23 cellular contexts compared by ENCODE assay signal in genomic region chr6:106829451-106829850, GRCh38.
"Had no signal": no experiment of that assay in that cellular context is flagged by ENCODE, and none has a peak within 500 bp of the region (broad histone marks: within the 10 kb centered on the region; RNA-seq: fewer than 3 reads in every experiment).

No MANE protein-coding gene starts in this region.

- H3K27me3 ChIP-seq: suprapubic skin, thyroid gland, upper lobe of left lung, uterus had no signal

- H3K4me2 ChIP-seq: smooth muscle cell had no signal

- FAIRE-seq: frontal cortex had no signal

- H3K4me3 ChIP-seq: coronary artery, dorsolateral prefrontal cortex, heart left ventricle, mucosa of descending colon, smooth muscle cell, suprapubic skin, thyroid gland, upper lobe of left lung, uterus had no signal

- DNase-seq: dorsolateral prefrontal cortex; effector CD8-positive, alpha-beta T cell; heart left ventricle; hippocampal formation; kidney glomerular epithelial cell; mammary epithelial cell; mucosa of descending colon; natural killer cell; posterior cingulate gyrus; right cardiac atrium; stimulated activated CD4-positive, alpha-beta T cell treated with anti-CD3 and anti-CD28 coated beads, Interleukin-2, amount 100 ng/mL, for 48 hours; stimulated activated CD8-positive, alpha-beta memory T cell treated with anti-CD3 and anti-CD28 coated beads, Interleukin-4, amount 100 ng/mL, for 48 hours; stimulated activated naive CD8-positive, alpha-beta T cell treated with anti-CD3 and anti-CD28 coated beads, Interleukin-15, Interleukin-2, amounts not matched to agents 100 U/mL and 50 U/mL, for 24 hours; thyroid gland; upper lobe of left lung; uterus had no signal

- H3K4me1 ChIP-seq: heart left ventricle, suprapubic skin, upper lobe of left lung, uterus had no signal

- H3K36me3 Mint-ChIP-seq: natural killer cell; stimulated activated effector memory CD8-positive, alpha-beta T cell treated with anti-CD3 and anti-CD28 coated beads, Interleukin-12 subunit alpha, Interleukin-12 subunit beta, amount 100 ng/mL, for 72 hours had no signal

- H3K36me3 ChIP-seq: heart left ventricle, suprapubic skin, thyroid gland, upper lobe of left lung, uterus had no signal

- H3K4me1 Mint-ChIP-seq: natural killer cell; neural crest cell; stimulated activated effector memory CD8-positive, alpha-beta T cell treated with anti-CD3 and anti-CD28 coated beads, Interleukin-12 subunit alpha, Interleukin-12 subunit beta, amount 100 ng/mL, for 72 hours had no signal

- H3K4me3 Mint-ChIP-seq: natural killer cell; neural crest cell; stimulated activated effector memory CD8-positive, alpha-beta T cell treated with anti-CD3 and anti-CD28 coated beads, Interleukin-12 subunit alpha, Interleukin-12 subunit beta, amount 100 ng/mL, for 72 hours had no signal

- H3K27ac ChIP-seq: coronary artery, dorsolateral prefrontal cortex, heart left ventricle, suprapubic skin, thyroid gland, upper lobe of left lung, uterus had no signal

- H3K9me3 ChIP-seq: mucosa of descending colon, suprapubic skin, thyroid gland, upper lobe of left lung, uterus had no signal

- ATAC-seq: esophagus mucosa; heart left ventricle; mucosa of descending colon; natural killer cell; right cardiac atrium; stimulated activated effector memory CD8-positive, alpha-beta T cell treated with anti-CD3 and anti-CD28 coated beads, Interleukin-12 subunit alpha, Interleukin-12 subunit beta, amount 100 ng/mL, for 72 hours; stimulated activated naive CD8-positive, alpha-beta T cell treated with anti-CD3 and anti-CD28 coated beads, Interleukin-15, Interleukin-2, amounts not matched to agents 100 U/mL and 50 U/mL, for 24 hours had no signal

- H3K27ac Mint-ChIP-seq: natural killer cell; stimulated activated effector memory CD8-positive, alpha-beta T cell treated with anti-CD3 and anti-CD28 coated beads, Interleukin-12 subunit alpha, Interleukin-12 subunit beta, amount 100 ng/mL, for 72 hours had no signal
